22 cellular contexts compared by ENCODE assay signal in the genomic region with DNA sequence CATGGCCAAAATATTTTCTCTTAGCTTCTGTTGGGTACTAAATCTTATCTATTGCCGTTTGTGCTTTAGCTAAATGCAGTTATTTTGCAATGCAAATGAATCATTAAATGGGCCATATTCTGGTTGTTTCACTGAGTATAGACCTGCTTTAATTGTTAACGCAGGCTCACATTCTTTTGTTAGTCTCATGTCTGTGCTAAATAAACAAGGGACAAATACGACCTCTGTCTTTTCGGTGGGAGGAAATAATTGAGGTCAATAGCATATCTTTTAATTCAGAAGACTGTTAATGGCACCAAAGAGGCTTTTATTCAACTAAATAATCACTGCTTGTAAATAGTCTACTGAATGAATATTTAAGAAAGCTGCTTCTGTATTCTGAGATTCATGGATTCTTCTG.
DNase-seq lines count a peak whose midpoint lies in the region; ATAC-seq and TF ChIP-seq lines count a peak whose summit lies in the region.
"Had no signal": no experiment of that assay in that cellular context is flagged by ENCODE, and none has a peak within 500 bp of the region (broad histone marks: within the 10 kb centered on the region; RNA-seq: fewer than 3 reads in every experiment).

No MANE protein-coding gene starts in this region.

- H3K36me3 Mint-ChIP-seq in Calu3 (ENCODE audit: insufficient read depth, unreplicated experiment) (no peaks in the 10 kb centered on the region), endodermal cell (ENCODE audit: low read depth) (peaks cover 9% of the 10 kb centered on the region)
- no peaks in the 10 kb centered on the region for H3K36me3 Mint-ChIP-seq in activated CD8-positive, alpha-beta T cell treated with anti-CD3 and anti-CD28 coated beads, Interleukin-2, amount 10 ng/mL, durations not matched to agents 7 days and 5 days (ENCODE audit: low read depth)

- H3K4me1 ChIP-seq in HUES6 (ENCODE audit: control insufficient read depth, insufficient read depth, low read length), result peaks cover 47% of the 10 kb centered on the region
- no peaks in the 10 kb centered on the region for H3K4me1 ChIP-seq in endodermal cell (ENCODE audit: control insufficient read depth, insufficient read depth, low read length)
- H3K4me1 ChIP-seq: A549, BE2C had no signal

- no peak overlapping the region for H3K4me3 Mint-ChIP-seq in Calu3 (ENCODE audit: low read depth, unreplicated experiment)
- H3K4me3 Mint-ChIP-seq in endodermal cell, result no peak overlapping the region
- H3K4me3 Mint-ChIP-seq in activated CD8-positive, alpha-beta T cell treated with anti-CD3 and anti-CD28 coated beads, Interleukin-2, amount 10 ng/mL, durations not matched to agents 7 days and 5 days, result no peak overlapping the region
- H3K4me3 Mint-ChIP-seq: CD14-positive monocyte; CD4-positive, alpha-beta T cell; CD8-positive, alpha-beta memory T cell had no signal

- no TSS peak for BruUV-seq in Calu3 (replicated peaks; lab: Mats Ljungman, UMichigan)

- H3K36me3 ChIP-seq in HUES6 (ENCODE audit: control insufficient read depth, insufficient read depth, low read length) (no peaks in the 10 kb centered on the region), endodermal cell (ENCODE audit: control insufficient read depth, insufficient read depth, low read length) (no peaks in the 10 kb centered on the region)
- H3K36me3 ChIP-seq: BE2C had no signal

- POLR2A ChIA-PET in activated CD8-positive, alpha-beta T cell treated with anti-CD3 and anti-CD28 coated beads, Interleukin-2, amount 10 ng/mL, durations not matched to agents 7 days and 5 days (lab: Charles Lee), result no interaction called here

- H3K27ac Mint-ChIP-seq in Calu3 (ENCODE audit: unreplicated experiment) (peak overlapping the region; percentile 58), endodermal cell (peak overlapping the region; percentile 83)
- no peak overlapping the region for H3K27ac Mint-ChIP-seq in activated CD8-positive, alpha-beta T cell treated with anti-CD3 and anti-CD28 coated beads, Interleukin-2, amount 10 ng/mL, durations not matched to agents 7 days and 5 days
- H3K27ac Mint-ChIP-seq: CD14-positive monocyte; CD4-positive, alpha-beta T cell; CD8-positive, alpha-beta memory T cell had no signal

- ATAC-seq in activated CD8-positive, alpha-beta T cell treated with anti-CD3 and anti-CD28 coated beads, Interleukin-2, amount 10 ng/mL, durations not matched to agents 7 days and 5 days, result no peak
- ATAC-seq in HG03108 (IDR thresholded peaks at IDR 0.05; ENCODE audit: unreplicated experiment), result no peak
- ATAC-seq: A549, HCT116 had no signal

- WGBS in endodermal cell (ENCODE audit: insufficient coverage in 1 of 2, insufficient read length in 1 of 2), 2 experiments, result 60 to 100% methylated on average over 1 to 4 of the region's 4 CpGs

- H3K27ac ChIP-seq in HUES6 (ENCODE audit: low read depth, low read length) (peak overlapping the region; percentile 56), endodermal cell (ENCODE audit: low read depth, low read length) (no peak overlapping the region)
- H3K27ac ChIP-seq: A549; BLaER1 treated with 17β-estradiol and CSF1 and Interleukin-3, amounts not matched to agents 10 nM and 100 nM had no signal

- peaks cover 25% of the 10 kb centered on the region for H3K4me1 Mint-ChIP-seq in Calu3 (ENCODE audit: low read depth, unreplicated experiment)
- peaks cover 41% of the 10 kb centered on the region for H3K4me1 Mint-ChIP-seq in endodermal cell
- peaks cover 9% of the 10 kb centered on the region for H3K4me1 Mint-ChIP-seq in activated CD8-positive, alpha-beta T cell treated with anti-CD3 and anti-CD28 coated beads, Interleukin-2, amount 10 ng/mL, durations not matched to agents 7 days and 5 days (ENCODE audit: low read depth)
- H3K4me1 Mint-ChIP-seq: CD14-positive monocyte had no signal

- intact Hi-C loops in Calu3 (cut with micrococcal nuclease; ENCODE audit: unreplicated experiment) (loop anchor here (5.0 kb wide), 1 partner anchor 389 kb away; no protein-coding TSS in a partner anchor), head of caudate nucleus (cut with DNase I) (no loop called here)

- CTCF ChIA-PET in Calu3 (lab: Charles Lee), result no interaction called here
- CTCF ChIA-PET in activated CD8-positive, alpha-beta T cell treated with anti-CD3 and anti-CD28 coated beads, Interleukin-2, amount 10 ng/mL, durations not matched to agents 7 days and 5 days (lab: Charles Lee), result no interaction called here

- no peak for TF ChIP-seq CTCF in Calu3 (IDR thresholded peaks at IDR 0.05; ENCODE audit: unreplicated experiment)
- no peak for TF ChIP-seq CTCF in endodermal cell (conservative IDR thresholded peaks at IDR 0.05)

- no peaks in the 10 kb centered on the region for H3K9me3 Mint-ChIP-seq in Calu3 (ENCODE audit: low read depth, unreplicated experiment)
- peaks cover 2% of the 10 kb centered on the region for H3K9me3 Mint-ChIP-seq in endodermal cell
- no peaks in the 10 kb centered on the region for H3K9me3 Mint-ChIP-seq in activated CD8-positive, alpha-beta T cell treated with anti-CD3 and anti-CD28 coated beads, Interleukin-2, amount 10 ng/mL, durations not matched to agents 7 days and 5 days (ENCODE audit: insufficient read depth)
- H3K9me3 Mint-ChIP-seq: CD14-positive monocyte; CD4-positive, alpha-beta T cell; CD8-positive, alpha-beta memory T cell had no signal

- H3K27me3 ChIP-seq in HUES6 (ENCODE audit: control insufficient read depth, insufficient read depth, low read length), result no peaks in the 10 kb centered on the region
- H3K27me3 ChIP-seq in endodermal cell (ENCODE audit: control insufficient read depth, insufficient read depth, low read length, poor library complexity, severe bottlenecking), result no peaks in the 10 kb centered on the region
- H3K27me3 ChIP-seq: BE2C had no signal

- no peak for DNase-seq in Calu3
- no peak for DNase-seq in endodermal cell
- DNase-seq in pons (ENCODE audit: low spot score), result peak; percentile 1
- DNase-seq in activated CD8-positive, alpha-beta T cell treated with anti-CD3 and anti-CD28 coated beads, Interleukin-2, amount 10 ng/mL, durations not matched to agents 7 days and 5 days, result no peak
- no peak for DNase-seq in head of caudate nucleus
- DNase-seq in activated CD4-positive, alpha-beta T cell treated with anti-CD3 and anti-CD28 coated beads for 4 hours, result no peak
- DNase-seq: 8988T; ACHN; AML-193; BE2C; CD4-positive, alpha-beta T cell; CD8-positive, alpha-beta memory T cell; COR-L47; DMS153; DND-41; H7 had no signal

- no peak overlapping the region for H3K9ac ChIP-seq in HUES6 (ENCODE audit: low read length)
- no peak overlapping the region for H3K9ac ChIP-seq in endodermal cell (ENCODE audit: extremely low read depth, low read length, poor library complexity, severe bottlenecking)
- H3K9ac ChIP-seq: BLaER1 treated with 17β-estradiol and CSF1 and Interleukin-3, amounts not matched to agents 10 nM and 100 nM had no signal

- no peak overlapping the region for H3K4me3 ChIP-seq in HUES6 (ENCODE audit: low read depth, low read length)
- H3K4me3 ChIP-seq in endodermal cell (ENCODE audit: low read length), result no peak overlapping the region
- H3K4me3 ChIP-seq: A549; BLaER1 treated with 17β-estradiol and CSF1 and Interleukin-3, amounts not matched to agents 10 nM and 100 nM had no signal

- no peaks in the 10 kb centered on the region for H3K9me3 ChIP-seq in HUES6 (ENCODE audit: control insufficient read depth, insufficient read depth, low read depth, low read length)
- no peaks in the 10 kb centered on the region for H3K9me3 ChIP-seq in endodermal cell (ENCODE audit: control insufficient read depth, low read length)
- H3K9me3 ChIP-seq: A549, BE2C had no signal

- no peaks in the 10 kb centered on the region for H3K27me3 Mint-ChIP-seq in Calu3 (ENCODE audit: unreplicated experiment)
- no peaks in the 10 kb centered on the region for H3K27me3 Mint-ChIP-seq in endodermal cell (ENCODE audit: insufficient read depth)
- no peaks in the 10 kb centered on the region for H3K27me3 Mint-ChIP-seq in activated CD8-positive, alpha-beta T cell treated with anti-CD3 and anti-CD28 coated beads, Interleukin-2, amount 10 ng/mL, durations not matched to agents 7 days and 5 days (ENCODE audit: low read depth)
- H3K27me3 Mint-ChIP-seq: CD4-positive, alpha-beta T cell; CD8-positive, alpha-beta memory T cell had no signal
